7 cellular contexts compared by ENCODE assay signal in genomic region chr22:22899342-22900080, GRCh38. TPM values are rescaled to one million over a fixed set of nuclear protein-coding genes. Genes with fewer than 3 reads are reported as not detected.
"Had no signal": no experiment of that assay in that cellular context is flagged by ENCODE, and none has a peak within 500 bp of the region (broad histone marks: within the 10 kb centered on the region; RNA-seq: fewer than 3 reads in every experiment).

No MANE protein-coding gene starts in this region.

RNA-seq across cellular contexts. Expression of gene IGLL5, which starts 11.9 kb away (rescaled TPM):
- total RNA-seq: activated CD4-positive, alpha-beta memory T cell treated with anti-CD3 and anti-CD28 coated beads, Interleukin-2, amount 10 ng/mL, durations not matched to agents 7 days and 5 days; activated CD4-positive, alpha-beta T cell treated with anti-CD3 and anti-CD28 coated beads for 36 hours; activated CD8-positive, alpha-beta memory T cell treated with anti-CD3 and anti-CD28 coated beads for 36 hours; activated naive CD4-positive, alpha-beta T cell treated with anti-CD3 and anti-CD28 coated beads for 36 hours; activated T-helper 17 cell treated with anti-CD3 and anti-CD28 coated beads, Interleukin-2, amount 50 U/mL, for 72 hours; RPMI7951; T-helper 2 cell treated with Interferon-gamma antibody and Interleukin-4, amounts not matched to agents 100 ng/mL and 5 ng/mL, for 36 hours had no signal
